8 cellular contexts compared by ENCODE assay signal in genomic region chr19:33819875-33820781, GRCh38. TPM values are rescaled to one million over a fixed set of nuclear protein-coding genes. Genes with fewer than 3 reads are reported as not detected.
A peak's percentile ranks its signal among the peaks of the same experiment; 100 is the strongest.
DNase-seq lines count a peak whose midpoint lies in the region; ATAC-seq, FAIRE-seq and TF ChIP-seq lines count a peak whose summit lies in the region.

No MANE protein-coding gene starts in this region.

- H3K4me3 ChIP-seq in A673 (ENCODE audit: low read depth, low read length, poor library complexity, severe bottlenecking) (peak overlapping the region; percentile 34), GM23248 (peak overlapping the region; percentile 61), heart left ventricle (peak overlapping the region; percentile 4 to 63 (median 50))

- TF ChIP-seq POLR2A in heart left ventricle (IDR thresholded peaks at IDR 0.05) = peak in 1 of 2 donors; percentile 21

- H3K36me3 ChIP-seq in A673 (ENCODE audit: insufficient read depth, low read length, poor library complexity, severe bottlenecking) (no peaks in the 10 kb centered on the region), GM23248 (ENCODE audit: low read depth) (no peaks in the 10 kb centered on the region), heart left ventricle (no peaks in the 10 kb centered on the region)

- H3K9me3 Mint-ChIP-seq in activated naive CD4-positive, alpha-beta T cell treated with anti-CD3 and anti-CD28 coated beads, Interleukin-2, amount 50 U/mL, for 24 hours = no peaks in the 10 kb centered on the region
- H3K9me3 Mint-ChIP-seq in progenitor cell of endocrine pancreas (ENCODE audit: low read depth) = no peaks in the 10 kb centered on the region

- DNase-seq in A673 (ENCODE audit: low spot score) = peak; percentile 33
- DNase-seq in GM23248 = peak; percentile 85
- DNase-seq in RKO (ENCODE audit: low spot score) = peak; percentile 87
- DNase-seq in heart left ventricle = peak; percentile 85 to 92 (median 86)
- DNase-seq in progenitor cell of endocrine pancreas (ENCODE audit: low spot score, unreplicated experiment) = peak; percentile 46
- DNase-seq in HTR-8/SVneo (ENCODE audit: insufficient read length, low spot score) = no peak

- H3F3A ChIP-seq in GM23248 (ENCODE audit: insufficient read depth) = no peaks in the 10 kb centered on the region; the same call in 1 of the 2 replicates

- FAIRE-seq in HTR-8/SVneo (lab: Jason Lieb, UNC) = no peak

- peak overlapping the region; percentile 80 for H2AFZ ChIP-seq in GM23248

- no TSS peak for BruUV-seq in A673 (replicated peaks; lab: Mats Ljungman, UMichigan)

- TF ChIP-seq CTCF in A673 (conservative IDR thresholded peaks at IDR 0.05; ENCODE audit: low read depth, low read length) (no peak), heart left ventricle (IDR thresholded peaks at IDR 0.05) (peak in 3 of 12 donors; percentile 7 to 14 (median 8)), progenitor cell of endocrine pancreas (IDR thresholded peaks at IDR 0.05; ENCODE audit: unreplicated experiment) (no peak)

- H3K4me1 ChIP-seq in A673 (ENCODE audit: insufficient read depth, low read length, poor library complexity, severe bottlenecking) (peaks cover 5% of the 10 kb centered on the region), GM23248 (ENCODE audit: insufficient read depth) (peaks cover 6% of the 10 kb centered on the region; the same call in 1 of the 2 replicates), heart left ventricle (peaks cover 0 to 56% (median 25%) of the 10 kb centered on the region in 12 donors)

- POLR2A ChIA-PET in A673 (lab: Charles Lee; ENCODE audit: low non-redundant PET) = no interaction called here

- CTCF ChIA-PET in A673 (lab: Charles Lee) = no interaction called here

- peak overlapping the region; percentile 64 for H3K9ac ChIP-seq in GM23248

- no peaks in the 10 kb centered on the region for H3K27me3 ChIP-seq in A673 (replicated peaks; ENCODE audit: insufficient read depth, low read depth, low read length, poor library complexity)
- no peaks in the 10 kb centered on the region for H3K27me3 ChIP-seq in GM23248 (replicated peaks; ENCODE audit: insufficient read depth)
- no peaks in the 10 kb centered on the region for H3K27me3 ChIP-seq in heart left ventricle

- H3K4me1 Mint-ChIP-seq in activated naive CD4-positive, alpha-beta T cell treated with anti-CD3 and anti-CD28 coated beads, Interleukin-2, amount 50 U/mL, for 24 hours = peaks cover 12% of the 10 kb centered on the region
- H3K4me1 Mint-ChIP-seq in progenitor cell of endocrine pancreas (ENCODE audit: low read depth) = peaks cover 2% of the 10 kb centered on the region

- no peaks in the 10 kb centered on the region for H3K79me2 ChIP-seq in GM23248 (ENCODE audit: insufficient read depth)

- peaks cover 7% of the 10 kb centered on the region for H3K27me3 Mint-ChIP-seq in activated naive CD4-positive, alpha-beta T cell treated with anti-CD3 and anti-CD28 coated beads, Interleukin-2, amount 50 U/mL, for 24 hours
- H3K27me3 Mint-ChIP-seq in progenitor cell of endocrine pancreas = peaks cover 42% of the 10 kb centered on the region

- H3K9me2 ChIP-seq in GM23248 (ENCODE audit: insufficient read depth) = no peaks in the 10 kb centered on the region

- H3K4me3 Mint-ChIP-seq in activated naive CD4-positive, alpha-beta T cell treated with anti-CD3 and anti-CD28 coated beads, Interleukin-2, amount 50 U/mL, for 24 hours = peak overlapping the region; percentile 79
- H3K4me3 Mint-ChIP-seq in progenitor cell of endocrine pancreas (ENCODE audit: low read depth) = peak overlapping the region; percentile 61

- ATAC-seq in heart left ventricle (peak; percentile 70 to 93 (median 86)), GM19452 (IDR thresholded peaks at IDR 0.05; ENCODE audit: unreplicated experiment) (no peak)

- no peaks in the 10 kb centered on the region for H3K36me3 Mint-ChIP-seq in activated naive CD4-positive, alpha-beta T cell treated with anti-CD3 and anti-CD28 coated beads, Interleukin-2, amount 50 U/mL, for 24 hours
- no peaks in the 10 kb centered on the region for H3K36me3 Mint-ChIP-seq in progenitor cell of endocrine pancreas (ENCODE audit: insufficient read depth)

- peak overlapping the region; percentile 13 for H3K4me2 ChIP-seq in GM23248 (ENCODE audit: unreplicated experiment)

- H4K20me1 ChIP-seq in GM23248 (ENCODE audit: insufficient read depth) = no peaks in the 10 kb centered on the region

- WGBS in GM23248 (ENCODE audit: low coverage in 1 of 2, low lambda C conversion rate in 2 of 2, missing lambda C conversion rate in 2 of 2), 2 experiments = 4 to 5% methylated on average over 55 to 61 of the region's 61 CpGs
- WGBS in heart left ventricle, 4 donors = 1 to 11% (median 3%) methylated on average over 7 to 61 of the region's 61 CpGs

- no peaks in the 10 kb centered on the region for H3K9me3 ChIP-seq in A673 (ENCODE audit: low read depth, low read length, poor library complexity, severe bottlenecking)
- H3K9me3 ChIP-seq in GM23248 (ENCODE audit: low read depth) = no peaks in the 10 kb centered on the region
- peaks cover 0 to 7% (median 0%) of the 10 kb centered on the region in 12 donors for H3K9me3 ChIP-seq in heart left ventricle

- intact Hi-C loops in A673 (cut with micrococcal nuclease; ENCODE audit: unreplicated experiment) = no loop called here
- intact Hi-C loops in heart left ventricle (cut with DNase I) = loop anchor here in 6 of 10 donors (1.0 to 5.0 kb wide), 7 partner anchors 21 to 87 kb away; partner anchors contain the start of gene KCTD15 (in 1 of the 6)

- in situ Hi-C loops in GM23248 (cut with MboI) = no loop called here

- no peak overlapping the region for H3K27ac ChIP-seq in A673 (ENCODE audit: low read depth, low read length, poor library complexity, severe bottlenecking)
- peak overlapping the region; percentile 47 for H3K27ac ChIP-seq in GM23248
- H3K27ac ChIP-seq in heart left ventricle = peak overlapping the region; percentile 77 to 96 (median 84)

- H3K27ac Mint-ChIP-seq in activated naive CD4-positive, alpha-beta T cell treated with anti-CD3 and anti-CD28 coated beads, Interleukin-2, amount 50 U/mL, for 24 hours = no peak overlapping the region
- no peak overlapping the region for H3K27ac Mint-ChIP-seq in progenitor cell of endocrine pancreas

RNA-seq across cellular contexts. Expression of gene KCTD15, which starts 23.5 kb away (rescaled TPM):
- 8.9 and 9.9 TPM in 2 replicates for total RNA-seq in A673 (2021)
- total RNA-seq in GM23248 (2014; rRNA removed; shearing (Covaris generic)) = 105 and 117 TPM in 2 replicates
- 7.5 and 8.1 TPM in 2 replicates for polyA plus RNA-seq in GM23248 (2016; fragmentation: Nextera tagmentation; extraction: Ambion mirVana)
- 10 to 100 TPM in 4 of 9 donors, 1 to 10 TPM in 5; 5.4 to 36.9 (median 9.8) TPM for total RNA-seq in heart left ventricle
- 10 to 100 TPM in 1 of 2 donors, 1 to 10 TPM in 1; 6.8 to 16.7 TPM for polyA plus RNA-seq in heart left ventricle
- 61.3 TPM in 2 replicates for total RNA-seq in progenitor cell of endocrine pancreas
